Comparison of ENCODE assay signal across 21 cellular contexts in the genomic region with DNA sequence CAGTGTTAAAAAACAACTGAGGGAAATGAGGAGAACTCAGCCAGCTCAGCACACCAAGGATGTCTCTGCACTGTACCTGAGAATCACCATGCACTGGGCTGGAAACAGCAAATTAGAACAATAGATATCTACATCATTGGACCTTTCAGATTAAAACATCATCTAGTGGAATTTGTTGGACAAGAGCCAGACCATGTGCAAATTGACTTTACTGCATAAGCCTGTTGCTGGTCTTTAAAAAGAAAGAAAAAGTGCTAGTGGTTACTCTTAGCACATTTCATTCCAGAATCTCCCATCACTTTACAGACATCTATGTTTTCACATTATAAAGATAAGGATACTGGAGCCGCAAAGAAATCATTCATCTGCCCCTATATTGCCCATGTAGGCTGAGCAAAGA.
DNase-seq lines count a peak whose midpoint lies in the region; ATAC-seq and TF ChIP-seq lines count a peak whose summit lies in the region.
"Had no signal": no experiment of that assay in that cellular context is flagged by ENCODE, and none has a peak within 500 bp of the region (broad histone marks: within the 10 kb centered on the region; RNA-seq: fewer than 3 reads in every experiment).

No MANE protein-coding gene starts in this region.

- no peak overlapping the region for H2AFZ ChIP-seq in mesenchymal stem cell (ENCODE audit: low read depth, low read length)

- H3K27ac Mint-ChIP-seq in Caco-2 (ENCODE audit: unreplicated experiment) (peak overlapping the region; percentile 21), brain (peak overlapping the region in 4 of 5 experiments; percentile 19 to 79 (median 64))
- H3K27ac Mint-ChIP-seq: activated naive CD4-positive, alpha-beta T cell treated with anti-CD3 and anti-CD28 coated beads, Interleukin-2, amount 10 ng/mL, durations not matched to agents 7 days and 5 days; nephron progenitor cell; stimulated activated memory B cell treated with anti-CD40 and anti-IgM and Interleukin-4, amounts not matched to agents 10 μg/mL and 1 μg/mL and 100 μg/mL, for 72 hours had no signal

- H2BK120ac ChIP-seq in mesenchymal stem cell (ENCODE audit: low read depth, low read length): no peak overlapping the region

- H3K4me3 Mint-ChIP-seq in Caco-2 (ENCODE audit: unreplicated experiment) (no peak overlapping the region), brain (no peak overlapping the region)
- H3K4me3 Mint-ChIP-seq: activated naive CD4-positive, alpha-beta T cell treated with anti-CD3 and anti-CD28 coated beads, Interleukin-2, amount 10 ng/mL, durations not matched to agents 7 days and 5 days; effector memory CD8-positive, alpha-beta T cell; stimulated activated memory B cell treated with anti-CD40 and anti-IgM and Interleukin-4, amounts not matched to agents 10 μg/mL and 1 μg/mL and 100 μg/mL, for 72 hours had no signal

- no peak overlapping the region for H3K4ac ChIP-seq in mesenchymal stem cell (ENCODE audit: low read depth in 1 of 2, low read length in 2 of 2)

- 82% methylated on average over 1 of the region's 1 CpG for WGBS in mesenchymal stem cell
- whole genome bisulfite sequencing in stomach, 5 donors: 54 to 83% (median 71%) methylated on average over 1 of the region's 1 CpG

- intact Hi-C loops in Caco-2 (cut with micrococcal nuclease; ENCODE audit: unreplicated experiment) (no loop called here), stomach (cut with DNase I; ENCODE audit: low total_unique reads) (no loop called here)

- peaks cover 94% of the 10 kb centered on the region for H3K36me3 Mint-ChIP-seq in Caco-2 (ENCODE audit: insufficient read depth, unreplicated experiment)
- H3K36me3 Mint-ChIP-seq in brain: peaks cover 43% of the 10 kb centered on the region
- H3K36me3 Mint-ChIP-seq: activated naive CD4-positive, alpha-beta T cell treated with anti-CD3 and anti-CD28 coated beads, Interleukin-2, amount 10 ng/mL, durations not matched to agents 7 days and 5 days; stimulated activated memory B cell treated with anti-CD40 and anti-IgM and Interleukin-4, amounts not matched to agents 10 μg/mL and 1 μg/mL and 100 μg/mL, for 72 hours had no signal

- DNase-seq in Caco-2 (no peak), mesenchymal stem cell (no peak), stomach (no peak), middle frontal gyrus (ENCODE audit: extremely low spot score, low spot score) (no peak)
- DNase-seq in activated CD8-positive, alpha-beta memory T cell treated with anti-CD3 and anti-CD28 coated beads, Interleukin-2, amount 50 U/mL, for 4 hours: no peak
- DNase-seq in activated CD4-positive, alpha-beta T cell treated with anti-CD3 and anti-CD28 coated beads, Interleukin-2, amount 50 U/mL, for 4 hours: no peak
- DNase-seq: activated naive CD4-positive, alpha-beta T cell treated with anti-CD3 and anti-CD28 coated beads, Interleukin-2, amount 10 ng/mL, durations not matched to agents 7 days and 5 days; activated T-cell treated with anti-CD3 and anti-CD28 coated beads, Interleukin-2, amount 50 U/mL, for 48 hours; effector memory CD8-positive, alpha-beta T cell; GOT3; NCI-H1105; NCI-H2081; NCI-H345; NCI-H82; OCI-M1 had no signal

- H3K27me3 Mint-ChIP-seq in Caco-2 (ENCODE audit: insufficient read depth, unreplicated experiment): no peaks in the 10 kb centered on the region
- peaks cover 3% of the 10 kb centered on the region for H3K27me3 Mint-ChIP-seq in brain
- H3K27me3 Mint-ChIP-seq: effector memory CD8-positive, alpha-beta T cell; stimulated activated memory B cell treated with anti-CD40 and anti-IgM and Interleukin-4, amounts not matched to agents 10 μg/mL and 1 μg/mL and 100 μg/mL, for 72 hours had no signal

- H4K91ac ChIP-seq in mesenchymal stem cell (ENCODE audit: low read length): no peak overlapping the region

- peak overlapping the region; percentile 56 for H3K27ac ChIP-seq in mesenchymal stem cell (ENCODE audit: low read length, poor library complexity, severe bottlenecking)
- peak overlapping the region in 3 of 5 donors; percentile 44 to 66 (median 49) for H3K27ac ChIP-seq in stomach

- H3K4me1 Mint-ChIP-seq in Caco-2 (ENCODE audit: low read depth, unreplicated experiment): peaks cover 49% of the 10 kb centered on the region
- H3K4me1 Mint-ChIP-seq in brain: peaks cover 75% of the 10 kb centered on the region
- H3K4me1 Mint-ChIP-seq: activated naive CD4-positive, alpha-beta T cell treated with anti-CD3 and anti-CD28 coated beads, Interleukin-2, amount 10 ng/mL, durations not matched to agents 7 days and 5 days; stimulated activated memory B cell treated with anti-CD40 and anti-IgM and Interleukin-4, amounts not matched to agents 10 μg/mL and 1 μg/mL and 100 μg/mL, for 72 hours had no signal

- no peak overlapping the region for H3K18ac ChIP-seq in mesenchymal stem cell (ENCODE audit: low read depth in 1 of 2, low read length in 2 of 2)

- no peak overlapping the region for H3K14ac ChIP-seq in mesenchymal stem cell (ENCODE audit: low read length in 2 of 2)

- no TSS peak for BruUV-seq in Caco-2 (replicated peaks; lab: Mats Ljungman, UMichigan)

- H3K27me3 ChIP-seq in Caco-2 (replicated peaks; ENCODE audit: control insufficient read depth, insufficient read depth, low read length) (no peaks in the 10 kb centered on the region), mesenchymal stem cell (ENCODE audit: control insufficient read depth in 1 of 2, insufficient read depth in 1 of 2, low read length in 2 of 2) (peaks cover 6 to 7% of the 10 kb centered on the region in 2 experiments), stomach (no peaks in the 10 kb centered on the region)

- H3K9ac ChIP-seq in mesenchymal stem cell (ENCODE audit: low read length): no peak overlapping the region

- H2BK15ac ChIP-seq in mesenchymal stem cell (ENCODE audit: low read depth, poor library complexity, severe bottlenecking): peak overlapping the region; percentile 30

- TF ChIP-seq CTCF in Caco-2 (IDR thresholded peaks at IDR 0.05; ENCODE audit: insufficient read depth in 1 of 2, low read depth in 1 of 2, low read length in 1 of 2, severe bottlenecking in 1 of 2, unreplicated experiment in 1 of 2) (no peak), brain (conservative IDR thresholded peaks at IDR 0.05) (no peak), stomach (IDR thresholded peaks at IDR 0.05) (no peak)

- ATAC-seq in GM21786 (IDR thresholded peaks at IDR 0.05; ENCODE audit: unreplicated experiment): no peak
- ATAC-seq: effector memory CD8-positive, alpha-beta T cell; stimulated activated memory B cell treated with anti-CD40 and anti-IgM and Interleukin-4, amounts not matched to agents 10 μg/mL and 1 μg/mL and 100 μg/mL, for 72 hours had no signal

- H3K79me1 ChIP-seq in mesenchymal stem cell (replicated peaks; ENCODE audit: low read length, poor library complexity, severe bottlenecking): no peaks in the 10 kb centered on the region

- H2AK5ac ChIP-seq in mesenchymal stem cell (ENCODE audit: low read length, severe bottlenecking): peak overlapping the region; percentile 95

- TF ChIP-seq EP300 in stomach (IDR thresholded peaks at IDR 0.05): no peak

- H3K36me3 ChIP-seq in Caco-2 (ENCODE audit: control insufficient read depth, insufficient read depth, low read length): peaks cover 1% of the 10 kb centered on the region
- H3K36me3 ChIP-seq in mesenchymal stem cell (ENCODE audit: control insufficient read depth in 1 of 2, insufficient read depth in 2 of 2, low read depth in 1 of 2, low read length in 2 of 2): peaks cover 0 to 3% of the 10 kb centered on the region in 2 experiments
- no peaks in the 10 kb centered on the region for H3K36me3 ChIP-seq in stomach
- H3K36me3 ChIP-seq: tibial nerve had no signal

- no peak overlapping the region for H2BK12ac ChIP-seq in mesenchymal stem cell (ENCODE audit: low read length in 2 of 2)

- no peak overlapping the region for H2BK5ac ChIP-seq in mesenchymal stem cell (ENCODE audit: low read depth, low read length, poor library complexity, severe bottlenecking)

- H3K4me1 ChIP-seq in Caco-2 (peaks cover 12% of the 10 kb centered on the region; the same call in 1 of the 2 replicates), mesenchymal stem cell (ENCODE audit: control insufficient read depth, insufficient read depth, low read depth, low read length) (peaks cover 24% of the 10 kb centered on the region), stomach (peaks cover 18 to 38% (median 25%) of the 10 kb centered on the region in 4 donors)

- H3K9me3 ChIP-seq in Caco-2 (no peaks in the 10 kb centered on the region), mesenchymal stem cell (ENCODE audit: control insufficient read depth, low read length) (no peaks in the 10 kb centered on the region), stomach (no peaks in the 10 kb centered on the region)
- H3K9me3 ChIP-seq: tibial nerve had no signal

- H3K4me2 ChIP-seq in mesenchymal stem cell (ENCODE audit: low read length, poor library complexity, severe bottlenecking): no peak overlapping the region

- H3K9me3 Mint-ChIP-seq in Caco-2 (ENCODE audit: unreplicated experiment) (no peaks in the 10 kb centered on the region), brain (peaks cover 0 to 8% (median 0%) of the 10 kb centered on the region in 5 experiments)
- H3K9me3 Mint-ChIP-seq: activated naive CD4-positive, alpha-beta T cell treated with anti-CD3 and anti-CD28 coated beads, Interleukin-2, amount 10 ng/mL, durations not matched to agents 7 days and 5 days; effector memory CD8-positive, alpha-beta T cell had no signal

- TF ChIP-seq POLR2A in stomach (IDR thresholded peaks at IDR 0.05): no peak

- no peak overlapping the region for H3K23ac ChIP-seq in mesenchymal stem cell (ENCODE audit: low read length in 2 of 2)

- H3K4me3 ChIP-seq in Caco-2 (ENCODE audit: low read depth, low read length) (no peak overlapping the region), mesenchymal stem cell (ENCODE audit: insufficient read depth in 1 of 2, low read depth in 1 of 2, low read length in 2 of 2) (no peak overlapping the region), stomach (no peak overlapping the region)
- H3K4me3 ChIP-seq: smooth muscle cell, tibial nerve had no signal

- CTCF ChIA-PET in Caco-2 (lab: Charles Lee): no interaction called here

- POLR2A ChIA-PET in Caco-2 (lab: Charles Lee): no interaction called here

- H4K8ac ChIP-seq in mesenchymal stem cell (ENCODE audit: low read length): no peak overlapping the region
